Comparison of ENCODE assay signal across 12 cellular contexts in the genomic region with DNA sequence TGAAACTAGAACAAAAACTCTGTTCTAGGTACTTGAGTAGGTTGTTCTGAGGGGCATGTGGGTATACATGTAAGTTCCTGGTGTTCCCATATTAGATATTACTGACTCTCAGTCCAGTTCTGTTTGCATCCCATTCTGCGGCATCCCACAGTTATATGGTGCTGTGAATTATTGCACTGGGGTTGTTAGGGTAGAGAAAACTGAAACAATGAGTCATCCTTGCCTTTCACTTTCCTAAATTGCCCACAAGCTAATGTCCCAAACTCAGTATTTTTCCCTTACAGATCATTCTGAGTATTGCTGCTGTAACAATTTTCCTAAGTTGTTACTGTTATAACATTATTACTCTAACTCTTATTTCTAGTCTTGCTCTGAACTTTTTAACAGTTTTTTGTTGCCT. TPM values are rescaled to one million over a fixed set of nuclear protein-coding genes. Genes with fewer than 3 reads are reported as not detected.
DNase-seq lines count a peak whose midpoint lies in the region; ATAC-seq, FAIRE-seq and TF ChIP-seq lines count a peak whose summit lies in the region.
"Had no signal": no experiment of that assay in that cellular context is flagged by ENCODE, and none has a peak within 500 bp of the region (broad histone marks: within the 10 kb centered on the region; RNA-seq: fewer than 3 reads in every experiment).

No MANE protein-coding gene starts in this region.

- H3K27me3 ChIP-seq in K562 (ENCODE audit: control insufficient read depth in 2 of 2, insufficient read depth in 2 of 2, low read length in 2 of 2) (no peaks in the 10 kb centered on the region), esophagus muscularis mucosa (no peaks in the 10 kb centered on the region)

- H4K20me1 ChIP-seq in K562 (replicated peaks; ENCODE audit: control insufficient read depth, insufficient read depth, low read length) = no peaks in the 10 kb centered on the region

- BruUV-seq in K562 (replicated peaks; lab: Mats Ljungman, UMichigan) = no TSS peak

- TF ChIP-seq RAD21 in K562 (CRISPR knock-in tag; conservative IDR thresholded peaks at IDR 0.05 in 1 of 2, IDR thresholded peaks at IDR 0.05 in 1 of 2) = no peak

- POLR2A ChIA-PET in GM10248 (lab: Yijun Ruan, JAX) = no interaction called here
- POLR2A ChIA-PET in K562 (lab: Yijun Ruan, JAX) = interaction anchor here (0.8 to 1.7 kb wide), 3 partner anchors 13 to 139 kb away, joined by 3 to 5 read pairs (median 5); a partner anchor contains a TSS

- H3K79me2 ChIP-seq in K562 (ENCODE audit: control insufficient read depth, insufficient read depth, low read length) = peaks cover 71% of the 10 kb centered on the region

- intact Hi-C loops in K562 (cut with micrococcal nuclease) = loop anchor here (10.0 kb wide), 1 partner anchor 1150 kb away; a partner anchor contains a TSS
- intact Hi-C loops in esophagus muscularis mucosa (cut with DNase I) = loop anchor here (5.0 kb wide), 1 partner anchor 133 kb away; no protein-coding TSS in a partner anchor

- DNase-seq in GM10248 (ENCODE audit: extremely low spot score) (peak; percentile 20), K562 (ENCODE audit: extremely low read depth in 1 of 4, low spot score in 3 of 4) (no peak), DMS153 (lab: John Stamatoyannopoulos, UW) (no peak), substantia nigra (lab: John Stamatoyannopoulos, UW) (no peak), esophagus muscularis mucosa (ENCODE audit: extremely low spot score) (no peak)
- DNase-seq in activated CD8-positive, alpha-beta memory T cell treated with anti-CD3 and anti-CD28 coated beads, Interleukin-2, amount 50 U/mL, for 4 hours = no peak
- DNase-seq: foreskin melanocyte, NCI-H1694 treated with DMSO at 0.1 percent for 48 hours had no signal

- 80% methylated on average over 1 of the region's 1 CpG for WGBS in K562 (ENCODE audit: insufficient coverage, low coverage, missing lambda C conversion rate)
- WGBS in esophagus muscularis mucosa = 95% methylated on average over 1 of the region's 1 CpG

- H3K36me3 ChIP-seq in K562 (ENCODE audit: control insufficient read depth, insufficient read depth, low read length) (peaks cover 66% of the 10 kb centered on the region), esophagus muscularis mucosa (peaks cover 7 to 19% (median 11%) of the 10 kb centered on the region in 4 donors)

- TF ChIP-seq CTCF in GM10248 (IDR thresholded peaks at IDR 0.05; ENCODE audit: control extremely low read depth, extremely low read depth, low read depth, missing control alignments) (no peak), K562 (IDR thresholded peaks at IDR 0.05 in 2 of 3, conservative IDR thresholded peaks at IDR 0.05 in 1 of 3; ENCODE audit: insufficient read depth in 2 of 3, low read depth in 1 of 3, low read length in 3 of 3) (no peak), esophagus muscularis mucosa (IDR thresholded peaks at IDR 0.05) (no peak)

- no peak overlapping the region for H3K4me3 ChIP-seq in K562
- H3K4me3 ChIP-seq in esophagus muscularis mucosa = no peak overlapping the region

- CTCF ChIA-PET in GM10248 (lab: Yijun Ruan, JAX) (interaction anchor here (0.9 to 4.1 kb wide), 10 partner anchors 12 to 1944 kb away, joined by 3 to 15 read pairs (median 4); no protein-coding TSS in a partner anchor), K562 (lab: Yijun Ruan, JAX; ENCODE audit: low intra/inter-chr PET ratio) (no interaction called here)

- no peaks in the 10 kb centered on the region for H3K9me1 ChIP-seq in K562 (ENCODE audit: control insufficient read depth, insufficient read depth, low read length)

- no peak for FAIRE-seq in K562 (lab: Jason Lieb, UNC)

- TF ChIP-seq EP300 in K562 (IDR thresholded peaks at IDR 0.05; ENCODE audit: low read length) (no peak), esophagus muscularis mucosa (IDR thresholded peaks at IDR 0.05) (no peak)

- H2AFZ ChIP-seq in K562 (ENCODE audit: low read depth, low read length) = no peak overlapping the region

- H3K4me1 ChIP-seq in K562 (replicated peaks in 1 of 2; ENCODE audit: control insufficient read depth in 2 of 2, insufficient read depth in 2 of 2, low read length in 2 of 2) = peaks cover 4 to 13% of the 10 kb centered on the region in 2 experiments; a peak in 4 of 5 replicates
- H3K4me1 ChIP-seq in esophagus muscularis mucosa = peaks cover 17 to 38% (median 35%) of the 10 kb centered on the region in 4 donors

- H3K9me3 ChIP-seq in K562 (replicated peaks; ENCODE audit: control insufficient read depth, insufficient read depth, low read depth, low read length) (no peaks in the 10 kb centered on the region), esophagus muscularis mucosa (no peaks in the 10 kb centered on the region)
- H3K9me3 ChIP-seq: neutrophil had no signal

- no peak overlapping the region for H3K4me2 ChIP-seq in K562 (ENCODE audit: insufficient read depth, low read length)

- TF ChIP-seq POLR2A in K562 (conservative IDR thresholded peaks at IDR 0.05) (no peak), esophagus muscularis mucosa (IDR thresholded peaks at IDR 0.05; ENCODE audit: low read depth) (no peak)

- ATAC-seq in GM19452 (IDR thresholded peaks at IDR 0.05; ENCODE audit: unreplicated experiment) = peak; percentile 24
- peak; percentile 33 for ATAC-seq in HG03342 (IDR thresholded peaks at IDR 0.05; ENCODE audit: unreplicated experiment)
- no peak for ATAC-seq in K562
- ATAC-seq: stimulated activated memory B cell treated with anti-CD40 and anti-IgM and Interleukin-4, amounts not matched to agents 10 μg/mL and 1 μg/mL and 100 μg/mL, for 72 hours had no signal

- H3K27ac ChIP-seq in K562 (ENCODE audit: extremely low read depth, low read depth, low read length) = no peak overlapping the region
- H3K27ac ChIP-seq in substantia nigra (ENCODE audit: low read depth, low read length, poor library complexity, severe bottlenecking) = no peak overlapping the region
- no peak overlapping the region for H3K27ac ChIP-seq in esophagus muscularis mucosa (replicated peaks in 1 of 4)
- H3K27ac ChIP-seq: neutrophil had no signal

- no peak overlapping the region for H3K9ac ChIP-seq in K562 (ENCODE audit: insufficient read depth in 1 of 2, low read depth in 2 of 2, low read length in 2 of 2)

- in situ Hi-C loops in K562 (cut with MboI) = no loop called here

TF ChIP-seq in K562, 482 proteins besides CTCF, POLR2A, EP300 and RAD21:
- TF ChIP-seq JUND (IDR thresholded peaks at IDR 0.05; ENCODE audit: borderline replicate concordance, low read depth, low read length) (peak; percentile 58; the same call in 1 of the 2 replicates), JUND (tag; IDR thresholded peaks at IDR 0.05; ENCODE audit: borderline replicate concordance, low read depth, low read length) (peak; percentile 29; the same call in 1 of the 3 replicates), ZNF780A (CRISPR knock-in tag; IDR thresholded peaks at IDR 0.05) (no peak), BRD4 (IDR thresholded peaks at IDR 0.05) (no peak), MEF2A (IDR thresholded peaks at IDR 0.05; ENCODE audit: control insufficient read depth, low read depth, low read length) (no peak), FOSL1 (tag; conservative IDR thresholded peaks at IDR 0.05) (0 out of 2 replicates have a peak, but pooled peaks have one; percentile 43), DDX20 (tag; IDR thresholded peaks at IDR 0.05; ENCODE audit: low read depth) (no peak), SMARCE1 (IDR thresholded peaks at IDR 0.05) (no peak), ZNF3 (CRISPR knock-in tag; IDR thresholded peaks at IDR 0.05) (no peak)
- TF ChIP-seq, protein P1, sequence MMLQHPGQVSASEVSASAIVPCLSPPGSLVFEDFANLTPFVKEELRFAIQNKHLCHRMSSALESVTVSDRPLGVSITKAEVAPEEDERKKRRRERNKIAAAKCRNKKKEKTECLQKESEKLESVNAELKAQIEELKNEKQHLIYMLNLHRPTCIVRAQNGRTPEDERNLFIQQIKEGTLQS (IDR thresholded peaks at IDR 0.05) = peak; percentile 72
- TF ChIP-seq, protein P1 (CRISPR knock-in tag; conservative IDR thresholded peaks at IDR 0.05) = no peak

RNA-seq across cellular contexts. Expression of a gene that starts 3.0 kb away (rescaled TPM):
- 71.2 and 129 TPM in 2 replicates for total RNA-seq in K562 (2011; cell fraction: chromatin; rRNA removed; ENCODE audit: low replicate concordance)
- total RNA-seq in K562 (2011; cell fraction: nucleolus; rRNA removed) = 59.6 and 96.4 TPM in 2 replicates
- 83.7 and 87.0 TPM in 2 replicates for total RNA-seq in K562 (2011; cell fraction: nucleoplasm; rRNA removed)
- total RNA-seq in K562 (2014; rRNA removed) (50.9 and 59.6 TPM in 2 replicates), K562 (2014; rRNA removed; fragmentation: Illumina TruSeq; extraction: Trizol) (81.4 and 91.9 TPM in 2 replicates), K562 (2015; rRNA removed; fragmentation: Illumina TruSeq; extraction: Trizol) (71.7 and 76.4 TPM in 2 replicates), K562 (2021) (54.2 and 59.1 TPM in 2 replicates), esophagus muscularis mucosa (10 to 100 TPM; 18.7 to 35.3 (median 24.7) TPM)
- polyA plus RNA-seq in K562 (2011; rRNA removed) (71.7 and 104 TPM in 2 replicates), K562 (2014; fragmentation: Illumina TruSeq; extraction: Trizol) (90.9 and 146 TPM in 2 replicates), K562 (2014; fragmentation: Nextera tagmentation; extraction: Ambion mirVana) (100 to 1,000 TPM in 1 of 2 experiments, 10 to 100 TPM in 1; 66.3 to 111 TPM), K562 (2014; rRNA removed) (60.4 and 68.9 TPM in 2 replicates)
- 21.9 and 26.6 TPM in 2 replicates for polyA plus RNA-seq in K562 (2011; cell fraction: cytosol; rRNA removed)
- 140 and 156 TPM in 2 replicates for polyA plus RNA-seq in K562 (2011; cell fraction: nucleus; rRNA removed)
- 25.7 and 120 TPM in 2 replicates for polyA plus RNA-seq in K562 (2012)
- polyA minus RNA-seq in K562 (2011; rRNA and poly(A)+ RNA removed) = 97.3 and 100 TPM in 2 replicates
- 19.5 and 28.0 TPM in 2 replicates for polyA minus RNA-seq in K562 (2011; cell fraction: cytosol; rRNA and poly(A)+ RNA removed)
- polyA minus RNA-seq in K562 (2011; cell fraction: nucleus; rRNA and poly(A)+ RNA removed) = 96.5 and 115 TPM in 2 replicates
